ENCODE assay signal across 1 cellular context in genomic region chr18:21955757-21956652, GRCh38.
TF ChIP-seq lines count a peak whose summit lies in the region.

No MANE protein-coding gene starts in this region.

TF ChIP-seq in HepG2, 621 proteins besides CTCF, POLR2A, EP300 and RAD21 (continued from another document):
- TF ChIP-seq HOMEZ (CRISPR knock-in tag; IDR thresholded peaks at IDR 0.05; ENCODE audit: low read depth) (no peak), ZNF253 (CRISPR knock-in tag; IDR thresholded peaks at IDR 0.05; ENCODE audit: borderline replicate concordance) (no peak), ZNF276 (CRISPR knock-in tag; IDR thresholded peaks at IDR 0.05; ENCODE audit: low read depth) (no peak), GMEB2 (CRISPR knock-in tag; IDR thresholded peaks at IDR 0.05; ENCODE audit: low read depth) (no peak), SKIL (CRISPR knock-in tag; IDR thresholded peaks at IDR 0.05; ENCODE audit: borderline replicate concordance) (0 out of 2 replicates have a peak, but pooled peaks have one; percentile 22), ZNF333 (CRISPR knock-in tag; IDR thresholded peaks at IDR 0.05; ENCODE audit: borderline replicate concordance) (no peak), SP140L (CRISPR knock-in tag; IDR thresholded peaks at IDR 0.05; ENCODE audit: borderline replicate concordance) (no peak), SMARCC2 (IDR thresholded peaks at IDR 0.05) (no peak), ZNF605 (CRISPR knock-in tag; IDR thresholded peaks at IDR 0.05) (no peak), MAFF (IDR thresholded peaks at IDR 0.05; ENCODE audit: low read depth, low read length) (peak; percentile 31; the same call in 1 of the 2 replicates), SMC3 (IDR thresholded peaks at IDR 0.05; ENCODE audit: low read length) (peak; percentile 86)
